ENCODE assay signal across 17 cellular contexts in genomic region chr3:156548041-156548687, GRCh38. TPM values are rescaled to one million over a fixed set of nuclear protein-coding genes. Genes with fewer than 3 reads are reported as not detected.
DNase-seq lines count a peak whose midpoint lies in the region; FAIRE-seq and TF ChIP-seq lines count a peak whose summit lies in the region.
"Had no signal": no experiment of that assay in that cellular context is flagged by ENCODE, and none has a peak within 500 bp of the region (broad histone marks: within the 10 kb centered on the region; RNA-seq: fewer than 3 reads in every experiment).

No MANE protein-coding gene starts in this region.

- no peak for FAIRE-seq in urothelium cell line (lab: Jason Lieb, UNC)

- H3K4me3 ChIP-seq in AG10803 (ENCODE audit: low read length) (no peak overlapping the region), brain microvascular endothelial cell (ENCODE audit: low read depth, low read length) (no peak overlapping the region), left ventricle myocardium inferior (peak overlapping the region; percentile 15), rectal smooth muscle tissue (ENCODE audit: low read length) (no peak overlapping the region), stomach (no peak overlapping the region), thyroid gland (replicated peaks in 1 of 3) (no peak overlapping the region)
- H3K4me3 ChIP-seq: Peyer's patch had no signal

- TF ChIP-seq CTCF in AG10803 (conservative IDR thresholded peaks at IDR 0.05; ENCODE audit: low read length) (no peak), brain microvascular endothelial cell (IDR thresholded peaks at IDR 0.05; ENCODE audit: low read depth, low read length, missing control alignments) (no peak), left ventricle myocardium inferior (IDR thresholded peaks at IDR 0.05; ENCODE audit: borderline replicate concordance) (no peak), stomach (IDR thresholded peaks at IDR 0.05) (no peak), type B pancreatic cell (conservative IDR thresholded peaks at IDR 0.05) (no peak), thyroid gland (IDR thresholded peaks at IDR 0.05) (no peak)

- in situ Hi-C loops in brain microvascular endothelial cell (cut with HindIII; ENCODE audit: low pct_ligation_motif_present, low sequenced_read_pairs), result no loop called here

- H3K27ac Mint-ChIP-seq in type B pancreatic cell, result no peak overlapping the region
- H3K27ac Mint-ChIP-seq: activated CD4-positive, alpha-beta memory T cell treated with anti-CD3 and anti-CD28 coated beads, Interleukin-2, amount 10 ng/mL, durations not matched to agents 7 days and 5 days; activated naive CD8-positive, alpha-beta T cell treated with anti-CD3 and anti-CD28 coated beads, Interleukin-2, amount 10 ng/mL, durations not matched to agents 7 days and 5 days; memory B cell had no signal

- no peaks in the 10 kb centered on the region for H3K9me3 Mint-ChIP-seq in type B pancreatic cell
- H3K9me3 Mint-ChIP-seq: activated CD4-positive, alpha-beta memory T cell treated with anti-CD3 and anti-CD28 coated beads, Interleukin-2, amount 10 ng/mL, durations not matched to agents 7 days and 5 days; activated naive CD8-positive, alpha-beta T cell treated with anti-CD3 and anti-CD28 coated beads, Interleukin-2, amount 10 ng/mL, durations not matched to agents 7 days and 5 days; effector memory CD8-positive, alpha-beta T cell; memory B cell; neural crest cell had no signal

- TF ChIP-seq POLR2A in stomach (IDR thresholded peaks at IDR 0.05), result no peak
- TF ChIP-seq POLR2A in thyroid gland (IDR thresholded peaks at IDR 0.05), result no peak

- no peak overlapping the region for H3K9ac ChIP-seq in rectal smooth muscle tissue (ENCODE audit: low read length)

- H3K9me3 ChIP-seq in left ventricle myocardium inferior (replicated peaks) (no peaks in the 10 kb centered on the region), stomach (no peaks in the 10 kb centered on the region), thyroid gland (no peaks in the 10 kb centered on the region)
- H3K9me3 ChIP-seq: Peyer's patch had no signal

- intact Hi-C loops in left ventricle myocardium inferior (cut with micrococcal nuclease) (no loop called here), stomach (cut with DNase I; ENCODE audit: low total_unique reads) (loop anchor here (10.0 kb wide), 2 partner anchors 127 to 527 kb away; partner anchors contain the start of gene TIPARP), thyroid gland (cut with DNase I) (no loop called here)

- no peaks in the 10 kb centered on the region for H3K27me3 Mint-ChIP-seq in type B pancreatic cell
- H3K27me3 Mint-ChIP-seq: activated CD4-positive, alpha-beta memory T cell treated with anti-CD3 and anti-CD28 coated beads, Interleukin-2, amount 10 ng/mL, durations not matched to agents 7 days and 5 days; activated naive CD8-positive, alpha-beta T cell treated with anti-CD3 and anti-CD28 coated beads, Interleukin-2, amount 10 ng/mL, durations not matched to agents 7 days and 5 days; effector memory CD8-positive, alpha-beta T cell; memory B cell had no signal

- H3K27me3 ChIP-seq in brain microvascular endothelial cell (replicated peaks) (no peaks in the 10 kb centered on the region), left ventricle myocardium inferior (ENCODE audit: low read depth) (no peaks in the 10 kb centered on the region), rectal smooth muscle tissue (ENCODE audit: control insufficient read depth, insufficient read depth, low read length) (no peaks in the 10 kb centered on the region), stomach (no peaks in the 10 kb centered on the region), thyroid gland (no peaks in the 10 kb centered on the region)
- H3K27me3 ChIP-seq: Peyer's patch had no signal

- H3K4me1 ChIP-seq in left ventricle myocardium inferior, result peaks cover 100% of the 10 kb centered on the region
- peaks cover 48% of the 10 kb centered on the region for H3K4me1 ChIP-seq in rectal smooth muscle tissue (ENCODE audit: control insufficient read depth, insufficient read depth, low read length)
- peaks cover 8 to 76% (median 45%) of the 10 kb centered on the region in 4 donors for H3K4me1 ChIP-seq in stomach
- H3K4me1 ChIP-seq in thyroid gland, result peaks cover 29 to 67% of the 10 kb centered on the region in 2 donors

- peaks cover 33% of the 10 kb centered on the region for H3K4me1 Mint-ChIP-seq in type B pancreatic cell (ENCODE audit: unreplicated experiment)

- no peak overlapping the region for H3K4me3 Mint-ChIP-seq in type B pancreatic cell
- H3K4me3 Mint-ChIP-seq: activated CD4-positive, alpha-beta memory T cell treated with anti-CD3 and anti-CD28 coated beads, Interleukin-2, amount 10 ng/mL, durations not matched to agents 7 days and 5 days; activated naive CD8-positive, alpha-beta T cell treated with anti-CD3 and anti-CD28 coated beads, Interleukin-2, amount 10 ng/mL, durations not matched to agents 7 days and 5 days; effector memory CD8-positive, alpha-beta T cell; memory B cell; neural crest cell had no signal

- WGBS in stomach, 5 donors, result 67 to 91% (median 80%) methylated on average over 4 of the region's 4 CpGs
- WGBS in thyroid gland, 2 donors, result 79 to 87% methylated on average over 4 of the region's 4 CpGs

- peaks cover 59% of the 10 kb centered on the region for H3K36me3 Mint-ChIP-seq in type B pancreatic cell

- H3K27ac ChIP-seq in brain microvascular endothelial cell (peak overlapping the region; percentile 25), left ventricle myocardium inferior (replicated peaks) (peak overlapping the region; percentile 96), rectal smooth muscle tissue (ENCODE audit: low read depth, low read length) (peak overlapping the region; percentile 70), stomach (peak overlapping the region in 1 of 5 donors; percentile 40), thyroid gland (peak overlapping the region in 1 of 3 donors; percentile 6)

- no peak for TF ChIP-seq EP300 in stomach (IDR thresholded peaks at IDR 0.05)

- peaks cover 81% of the 10 kb centered on the region for H3K36me3 ChIP-seq in brain microvascular endothelial cell (replicated peaks)
- peaks cover 84% of the 10 kb centered on the region for H3K36me3 ChIP-seq in left ventricle myocardium inferior
- peaks cover 9% of the 10 kb centered on the region for H3K36me3 ChIP-seq in rectal smooth muscle tissue (ENCODE audit: control insufficient read depth, insufficient read depth, low read length)
- H3K36me3 ChIP-seq in stomach, result peaks cover 17 to 96% (median 86%) of the 10 kb centered on the region in 4 donors
- H3K36me3 ChIP-seq in thyroid gland, result peaks cover 13 to 22% of the 10 kb centered on the region in 2 donors

- DNase-seq in AG10803 (ENCODE audit: low read depth) (peak; percentile 44), brain microvascular endothelial cell (no peak), left ventricle myocardium inferior (no peak), urothelium cell line (ENCODE audit: low spot score) (no peak), stomach (no peak), type B pancreatic cell (ENCODE audit: extremely low spot score, unreplicated experiment) (no peak), thyroid gland (no peak)
- DNase-seq: activated CD4-positive, alpha-beta memory T cell treated with anti-CD3 and anti-CD28 coated beads, Interleukin-2, amount 10 ng/mL, durations not matched to agents 7 days and 5 days; activated naive CD8-positive, alpha-beta T cell treated with anti-CD3 and anti-CD28 coated beads, Interleukin-2, amount 10 ng/mL, durations not matched to agents 7 days and 5 days; caudate nucleus; effector memory CD8-positive, alpha-beta T cell; NCI-H1105 treated with DMSO at 0.1 percent for 48 hours; NCI-H82; Peyer's patch had no signal

RNA-seq across cellular contexts. Expression of gene SSR3, which starts 6.8 kb away (rescaled TPM):
- total RNA-seq in left ventricle myocardium inferior (208 TPM), stomach (100 to 1,000 TPM in 1 of 5 donors, 10 to 100 TPM in 4; 30.4 to 190 (median 77.1) TPM), type B pancreatic cell (ENCODE audit: low replicate concordance) (141 and 170 TPM in 2 replicates), thyroid gland (100 to 1,000 TPM; 134 to 223 (median 176) TPM)
- 10 to 100 TPM; 70.1 to 82.5 (median 76.6) TPM for polyA plus RNA-seq in stomach
